ENCODE assay signal across 13 cellular contexts in genomic region chr11:11865449-11865848, GRCh38. TPM values are rescaled to one million over a fixed set of nuclear protein-coding genes. Genes with fewer than 3 reads are reported as not detected.
A peak's percentile ranks its signal among the peaks of the same experiment; 100 is the strongest.
DNase-seq lines count a peak whose midpoint lies in the region; ATAC-seq, FAIRE-seq and TF ChIP-seq lines count a peak whose summit lies in the region.
"Had no signal": no experiment of that assay in that cellular context is flagged by ENCODE, and none has a peak within 500 bp of the region (broad histone marks: within the 10 kb centered on the region; RNA-seq: fewer than 3 reads in every experiment).

No MANE protein-coding gene starts in this region.

- no peak overlapping the region for H3K27ac Mint-ChIP-seq in effector memory CD8-positive, alpha-beta T cell
- peak overlapping the region; percentile 20 for H3K27ac Mint-ChIP-seq in progenitor cell of endocrine pancreas
- H3K27ac Mint-ChIP-seq: nephron had no signal

- H3K9me3 Mint-ChIP-seq in effector memory CD8-positive, alpha-beta T cell = no peaks in the 10 kb centered on the region
- peaks cover 25% of the 10 kb centered on the region for H3K9me3 Mint-ChIP-seq in progenitor cell of endocrine pancreas (ENCODE audit: low read depth)

- ATAC-seq in effector memory CD8-positive, alpha-beta T cell (replicated peaks) = no peak
- no peak for ATAC-seq in GM21717 (IDR thresholded peaks at IDR 0.05; ENCODE audit: unreplicated experiment)

- in situ Hi-C loops in KBM-7 (cut with MboI; ENCODE audit: low pct_unique_long_range_greater_than_20kb, low sequenced_read_pairs) = no loop called here

- DNase-seq in GM18507 (ENCODE audit: extremely low spot score, insufficient read length, low read depth) (no peak), NCI-H526 treated with DMSO at 0.1 percent for 48 hours (lab: John Stamatoyannopoulos, UW) (peak; percentile 35), progenitor cell of endocrine pancreas (ENCODE audit: low spot score, unreplicated experiment) (no peak), KBM-7 (no peak), putamen (ENCODE audit: low spot score) (no peak)
- DNase-seq in effector memory CD8-positive, alpha-beta T cell = no peak
- DNase-seq: activated CD8-positive, alpha-beta memory T cell treated with anti-CD3 and anti-CD28 coated beads for 24 hours; cerebellar nuclear complex; effector memory CD4-positive, alpha-beta T cell; kidney; NCI-H187 treated with DMSO at 0.1 percent for 48 hours had no signal

- H3K4me3 Mint-ChIP-seq in effector memory CD8-positive, alpha-beta T cell = peak overlapping the region; percentile 2 to 20
- H3K4me3 Mint-ChIP-seq in progenitor cell of endocrine pancreas (ENCODE audit: low read depth) = no peak overlapping the region
- H3K4me3 Mint-ChIP-seq: nephron had no signal

- no peaks in the 10 kb centered on the region for H3K27me3 Mint-ChIP-seq in effector memory CD8-positive, alpha-beta T cell
- no peaks in the 10 kb centered on the region for H3K27me3 Mint-ChIP-seq in progenitor cell of endocrine pancreas

- peaks cover 4% of the 10 kb centered on the region for H3K36me3 Mint-ChIP-seq in effector memory CD8-positive, alpha-beta T cell (ENCODE audit: insufficient read depth)
- peaks cover 19% of the 10 kb centered on the region for H3K36me3 Mint-ChIP-seq in progenitor cell of endocrine pancreas (ENCODE audit: insufficient read depth)

- no peak for TF ChIP-seq CTCF in progenitor cell of endocrine pancreas (IDR thresholded peaks at IDR 0.05; ENCODE audit: unreplicated experiment)

- H3K4me1 Mint-ChIP-seq in effector memory CD8-positive, alpha-beta T cell (ENCODE audit: low read depth in 2 of 2) = peaks cover 40 to 52% of the 10 kb centered on the region in 2 donors
- H3K4me1 Mint-ChIP-seq in progenitor cell of endocrine pancreas (ENCODE audit: low read depth) = peaks cover 20% of the 10 kb centered on the region

- FAIRE-seq in GM18507 (lab: Jason Lieb, UNC) = peak; percentile 29
- FAIRE-seq: kidney had no signal

RNA-seq across cellular contexts. Expression of gene USP47, which starts 23.7 kb away (rescaled TPM):
- 81.5 and 85.8 TPM in 2 replicates for total RNA-seq in progenitor cell of endocrine pancreas
